In the genomic region with DNA sequence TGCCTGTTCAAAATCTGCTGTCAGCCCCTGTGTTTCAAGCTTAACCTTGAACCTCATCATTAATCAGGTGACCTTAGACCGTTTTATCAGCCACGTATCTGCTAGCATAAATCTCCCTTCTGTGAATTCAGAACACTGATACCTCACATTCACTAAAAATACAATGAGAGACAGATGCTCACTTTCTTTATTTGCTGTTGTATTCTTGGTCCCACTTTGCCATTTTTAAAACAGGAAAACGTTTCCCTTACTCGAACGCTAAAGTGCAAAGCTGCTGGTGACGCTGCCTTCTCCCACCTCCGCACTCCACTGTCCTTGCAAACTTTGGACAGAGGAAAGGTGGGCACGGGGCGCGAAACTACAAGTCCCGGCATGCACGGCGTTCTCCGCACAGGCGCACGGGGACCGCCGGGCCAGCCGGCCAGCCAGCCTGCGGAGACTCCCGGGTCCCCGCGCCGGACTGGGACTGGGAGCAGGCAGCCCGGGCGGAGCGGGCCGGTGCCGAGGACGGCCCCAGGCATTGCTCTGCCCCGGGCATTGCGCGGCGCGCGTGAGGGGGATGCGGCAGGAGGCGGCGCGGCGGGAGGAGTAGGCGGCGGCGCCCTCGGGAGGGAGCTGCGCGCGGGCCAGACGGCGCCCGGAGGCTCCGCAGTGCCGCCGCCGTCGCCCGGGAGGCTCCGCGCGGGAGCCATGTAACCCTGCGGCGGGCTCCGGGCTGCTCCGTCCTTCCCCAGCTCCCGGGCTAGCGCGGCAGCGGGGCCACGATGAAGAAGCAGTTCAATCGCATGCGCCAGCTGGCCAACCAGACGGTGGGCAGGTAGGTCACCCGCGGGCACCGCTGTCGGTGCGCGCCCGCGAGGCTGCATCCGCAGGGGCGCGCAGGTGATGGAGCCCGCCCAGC, we compare ENCODE assay signal across 8 cellular contexts. TPM values are rescaled to one million over a fixed set of nuclear protein-coding genes. Genes with fewer than 3 reads are reported as not detected.
DNase-seq lines count a peak whose midpoint lies in the region; ATAC-seq and TF ChIP-seq lines count a peak whose summit lies in the region.

A gene with protein sequence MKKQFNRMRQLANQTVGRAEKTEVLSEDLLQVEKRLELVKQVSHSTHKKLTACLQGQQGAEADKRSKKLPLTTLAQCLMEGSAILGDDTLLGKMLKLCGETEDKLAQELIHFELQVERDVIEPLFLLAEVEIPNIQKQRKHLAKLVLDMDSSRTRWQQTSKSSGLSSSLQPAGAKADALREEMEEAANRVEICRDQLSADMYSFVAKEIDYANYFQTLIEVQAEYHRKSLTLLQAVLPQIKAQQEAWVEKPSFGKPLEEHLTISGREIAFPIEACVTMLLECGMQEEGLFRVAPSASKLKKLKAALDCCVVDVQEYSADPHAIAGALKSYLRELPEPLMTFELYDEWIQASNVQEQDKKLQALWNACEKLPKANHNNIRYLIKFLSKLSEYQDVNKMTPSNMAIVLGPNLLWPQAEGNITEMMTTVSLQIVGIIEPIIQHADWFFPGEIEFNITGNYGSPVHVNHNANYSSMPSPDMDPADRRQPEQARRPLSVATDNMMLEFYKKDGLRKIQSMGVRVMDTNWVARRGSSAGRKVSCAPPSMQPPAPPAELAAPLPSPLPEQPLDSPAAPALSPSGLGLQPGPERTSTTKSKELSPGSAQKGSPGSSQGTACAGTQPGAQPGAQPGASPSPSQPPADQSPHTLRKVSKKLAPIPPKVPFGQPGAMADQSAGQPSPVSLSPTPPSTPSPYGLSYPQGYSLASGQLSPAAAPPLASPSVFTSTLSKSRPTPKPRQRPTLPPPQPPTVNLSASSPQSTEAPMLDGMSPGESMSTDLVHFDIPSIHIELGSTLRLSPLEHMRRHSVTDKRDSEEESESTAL (plus strand): TSS at position 424 of the 901 bp plus-strand sequence. CDS start 341 bp downstream, at position 765.

- peak; percentile 72 for DNase-seq in GM06990 (ENCODE audit: extremely low read depth, insufficient read length)
- peak; percentile 6 to 37 for DNase-seq in SW 1271 (lab: John Stamatoyannopoulos, UW)
- DNase-seq in effector memory CD8-positive, alpha-beta T cell = no peak
- peak; percentile 66 for DNase-seq in lung (ENCODE audit: low spot score)
- DNase-seq in AML-193 (lab: John Stamatoyannopoulos, UW) = no peak

- peaks cover 0 to 4% of the 10 kb centered on the region in 2 donors for H3K4me1 ChIP-seq in lung (ENCODE audit: control insufficient read depth in 2 of 2, insufficient read depth in 2 of 2, low read length in 2 of 2)

- H3K27me3 ChIP-seq in GM06990 (replicated peaks; ENCODE audit: control insufficient read depth, insufficient read depth, low read length) (no peaks in the 10 kb centered on the region), lung (ENCODE audit: control insufficient read depth, insufficient read depth) (no peaks in the 10 kb centered on the region)

- ATAC-seq in GM21381 (IDR thresholded peaks at IDR 0.05; ENCODE audit: unreplicated experiment) = peak; percentile 82
- ATAC-seq in HG03571 (IDR thresholded peaks at IDR 0.05; ENCODE audit: unreplicated experiment) = peak; percentile 97
- ATAC-seq in effector memory CD8-positive, alpha-beta T cell (replicated peaks) = no peak
- ATAC-seq in lung (ENCODE audit: insufficient read depth, low FRiP score) = peak; percentile 76

- peak within 1 kb of the TSS; percentile 76 to 82 for H3K27ac ChIP-seq in lung (ENCODE audit: low read depth in 1 of 2, low read length in 1 of 2)

- H3K4me3 ChIP-seq in GM06990 (replicated peaks; ENCODE audit: low read depth, low read length) = peak within 1 kb of the TSS; percentile 83
- H3K4me3 ChIP-seq in lung = peak within 1 kb of the TSS; percentile 43

- H3K4me3 Mint-ChIP-seq in effector memory CD8-positive, alpha-beta T cell = peak within 1 kb of the TSS; percentile 65 to 70
- peak within 1 kb of the TSS; percentile 64 for H3K4me3 Mint-ChIP-seq in stimulated activated naive CD8-positive, alpha-beta T cell treated with anti-CD3 and anti-CD28 coated beads, Interleukin-15, Interleukin-2, amounts not matched to agents 100 ng/mL and 50 ng/mL, for 24 hours

- H3K36me3 Mint-ChIP-seq in effector memory CD8-positive, alpha-beta T cell (ENCODE audit: insufficient read depth) = peaks cover 4% of the 10 kb centered on the region
- H3K36me3 Mint-ChIP-seq in stimulated activated naive CD8-positive, alpha-beta T cell treated with anti-CD3 and anti-CD28 coated beads, Interleukin-15, Interleukin-2, amounts not matched to agents 100 ng/mL and 50 ng/mL, for 24 hours (ENCODE audit: low read depth) = no peaks in the 10 kb centered on the region

- H3K36me3 ChIP-seq in GM06990 (ENCODE audit: control insufficient read depth, insufficient read depth, low read length) (no peaks in the 10 kb centered on the region), lung (ENCODE audit: control insufficient read depth in 2 of 2, insufficient read depth in 2 of 2, low read length in 2 of 2) (no peaks in the 10 kb centered on the region)

- TF ChIP-seq CTCF in GM06990 (IDR thresholded peaks at IDR 0.05; ENCODE audit: insufficient read depth, low read length, poor library complexity, severe bottlenecking) (no peak), lung (IDR thresholded peaks at IDR 0.05; ENCODE audit: control extremely low read depth, extremely low read depth) (no peak)

- no peak within 1 kb of the TSS for H3K27ac Mint-ChIP-seq in effector memory CD8-positive, alpha-beta T cell
- H3K27ac Mint-ChIP-seq in stimulated activated naive CD8-positive, alpha-beta T cell treated with anti-CD3 and anti-CD28 coated beads, Interleukin-15, Interleukin-2, amounts not matched to agents 100 ng/mL and 50 ng/mL, for 24 hours = no peak within 1 kb of the TSS

- H3K27me3 Mint-ChIP-seq in effector memory CD8-positive, alpha-beta T cell = peaks cover 49 to 66% of the 10 kb centered on the region in 2 donors
- H3K27me3 Mint-ChIP-seq in stimulated activated naive CD8-positive, alpha-beta T cell treated with anti-CD3 and anti-CD28 coated beads, Interleukin-15, Interleukin-2, amounts not matched to agents 100 ng/mL and 50 ng/mL, for 24 hours = peaks cover 47% of the 10 kb centered on the region

- WGBS in lung, 2 donors = 1% methylated on average over 66 to 84 of the region's 84 CpGs

- H3K9me3 ChIP-seq in lung (ENCODE audit: control insufficient read depth in 2 of 2, insufficient read depth in 1 of 2, low read length in 1 of 2) = no peaks in the 10 kb centered on the region

- peaks cover 0 to 4% of the 10 kb centered on the region in 2 donors for H3K9me3 Mint-ChIP-seq in effector memory CD8-positive, alpha-beta T cell
- no peaks in the 10 kb centered on the region for H3K9me3 Mint-ChIP-seq in stimulated activated naive CD8-positive, alpha-beta T cell treated with anti-CD3 and anti-CD28 coated beads, Interleukin-15, Interleukin-2, amounts not matched to agents 100 ng/mL and 50 ng/mL, for 24 hours

- peaks cover 0 to 6% of the 10 kb centered on the region in 2 donors for H3K4me1 Mint-ChIP-seq in effector memory CD8-positive, alpha-beta T cell (ENCODE audit: low read depth in 2 of 2)
- H3K4me1 Mint-ChIP-seq in stimulated activated naive CD8-positive, alpha-beta T cell treated with anti-CD3 and anti-CD28 coated beads, Interleukin-15, Interleukin-2, amounts not matched to agents 100 ng/mL and 50 ng/mL, for 24 hours (ENCODE audit: low read depth) = peaks cover 11% of the 10 kb centered on the region

RNA-seq across cellular contexts. Expression of the gene that starts here (rescaled TPM):
- total RNA-seq in lung = 10 to 100 TPM; 28.3 to 37.5 TPM
- 10 to 100 TPM; 12.1 to 12.2 TPM for polyA plus RNA-seq in lung

Comparison
In these comparisons a context has a peak if more than half of its experiments do, and no peak if none do; other contexts are left out.
1. DNase-seq: peak in GM06990 (single experiment), SW 1271 (2 of 2) and lung (single experiment); none in effector memory CD8-positive, alpha-beta T cell (0 of 3) and AML-193 (0 of 2).